In the genomic region with DNA sequence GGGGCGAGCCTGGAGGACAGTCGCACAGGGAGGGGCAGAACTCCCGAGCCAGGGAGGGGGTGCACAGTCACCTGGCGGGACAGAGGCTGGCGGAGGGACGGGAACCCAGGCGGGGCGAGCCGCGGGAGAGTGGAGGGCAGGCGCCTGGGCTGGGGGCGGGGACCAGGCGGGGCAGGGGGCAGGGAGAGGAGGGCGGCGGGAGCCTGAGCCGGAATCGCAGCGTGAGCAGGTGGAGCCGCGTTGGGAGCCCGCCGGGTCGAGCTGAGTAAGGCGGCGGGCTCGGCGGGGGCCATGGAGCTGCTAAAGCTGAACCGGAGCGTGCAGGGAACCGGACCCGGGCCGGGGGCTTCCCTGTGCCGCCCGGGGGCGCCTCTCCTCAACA, we compare ENCODE assay signal across 1 cellular context.
TF ChIP-seq lines count a peak whose summit lies in the region.

A gene (plus strand): TSS at position 201 of the 382 bp plus-strand sequence. CDS start 91 bp downstream, at position 292.

TF ChIP-seq in HCT116, 20 proteins besides CTCF, POLR2A, EP300 and RAD21 (continued from another document):
- TF ChIP-seq ELF1 (IDR thresholded peaks at IDR 0.05; ENCODE audit: borderline replicate concordance, low read depth): no peak
- no peak for TF ChIP-seq ZNF274 (IDR thresholded peaks at IDR 0.05; ENCODE audit: low read depth, low read length)
- TF ChIP-seq SRF (IDR thresholded peaks at IDR 0.05; ENCODE audit: low read depth): no peak
- TF ChIP-seq POLR2AphosphoS5 (IDR thresholded peaks at IDR 0.05; ENCODE audit: low read depth, low read length): no peak
- TF ChIP-seq TCF7L2 (IDR thresholded peaks at IDR 0.05; ENCODE audit: borderline replicate concordance, extremely low read depth, insufficient read depth, insufficient read length): no peak
- TF ChIP-seq FOSL1 (IDR thresholded peaks at IDR 0.05; ENCODE audit: low read depth): no peak
- TF ChIP-seq, protein P1, sequence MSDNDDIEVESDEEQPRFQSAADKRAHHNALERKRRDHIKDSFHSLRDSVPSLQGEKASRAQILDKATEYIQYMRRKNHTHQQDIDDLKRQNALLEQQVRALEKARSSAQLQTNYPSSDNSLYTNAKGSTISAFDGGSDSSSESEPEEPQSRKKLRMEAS (IDR thresholded peaks at IDR 0.05): no peak
- no peak for TF ChIP-seq EGR1 (IDR thresholded peaks at IDR 0.05; ENCODE audit: low read depth)
- TF ChIP-seq, protein P2, sequence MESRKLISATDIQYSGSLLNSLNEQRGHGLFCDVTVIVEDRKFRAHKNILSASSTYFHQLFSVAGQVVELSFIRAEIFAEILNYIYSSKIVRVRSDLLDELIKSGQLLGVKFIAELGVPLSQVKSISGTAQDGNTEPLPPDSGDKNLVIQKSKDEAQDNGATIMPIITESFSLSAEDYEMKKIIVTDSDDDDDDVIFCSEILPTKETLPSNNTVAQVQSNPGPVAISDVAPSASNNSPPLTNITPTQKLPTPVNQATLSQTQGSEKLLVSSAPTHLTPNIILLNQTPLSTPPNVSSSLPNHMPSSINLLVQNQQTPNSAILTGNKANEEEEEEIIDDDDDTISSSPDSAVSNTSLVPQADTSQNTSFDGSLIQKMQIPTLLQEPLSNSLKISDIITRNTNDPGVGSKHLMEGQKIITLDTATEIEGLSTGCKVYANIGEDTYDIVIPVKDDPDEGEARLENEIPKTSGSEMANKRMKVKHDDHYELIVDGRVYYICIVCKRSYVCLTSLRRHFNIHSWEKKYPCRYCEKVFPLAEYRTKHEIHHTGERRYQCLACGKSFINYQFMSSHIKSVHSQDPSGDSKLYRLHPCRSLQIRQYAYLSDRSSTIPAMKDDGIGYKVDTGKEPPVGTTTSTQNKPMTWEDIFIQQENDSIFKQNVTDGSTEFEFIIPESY (IDR thresholded peaks at IDR 0.05; ENCODE audit: extremely low read depth, insufficient replicate concordance, low read length): no peak
